In the genomic region with DNA sequence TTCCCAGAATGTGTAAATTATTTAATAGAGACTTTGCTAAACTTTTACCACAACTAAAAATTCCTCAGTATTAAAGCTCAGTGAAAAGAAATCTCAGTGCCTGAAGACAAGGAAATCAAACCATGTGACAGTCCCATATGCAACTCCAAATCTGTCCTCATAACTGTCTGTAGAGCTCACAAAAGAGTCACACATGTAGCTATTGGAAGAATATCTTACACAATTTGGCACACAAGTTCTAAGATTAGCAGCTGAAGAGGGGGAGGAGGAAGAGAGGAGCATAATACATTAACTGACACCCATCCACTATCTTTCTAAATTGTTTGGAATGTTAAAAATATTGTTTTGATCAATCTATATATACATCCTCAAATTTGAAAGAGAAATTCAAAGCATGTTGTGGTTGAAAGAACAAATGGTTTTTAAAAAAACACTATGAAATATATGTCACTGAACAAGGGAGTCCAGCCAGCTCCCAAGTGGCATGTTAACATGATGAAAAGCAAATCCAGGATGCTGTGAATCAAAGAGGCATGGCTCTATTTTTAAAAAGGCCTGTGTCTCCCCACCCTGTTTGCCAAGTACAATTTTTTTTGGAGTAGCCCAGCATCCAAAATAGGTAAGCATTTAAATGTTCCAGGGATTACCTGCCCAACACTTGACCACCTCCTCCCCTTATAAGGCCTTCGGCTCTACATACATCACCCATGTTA, we compare ENCODE assay signal across 22 cellular contexts.
"Had no signal": no experiment of that assay in that cellular context is flagged by ENCODE, and none has a peak within 500 bp of the region (broad histone marks: within the 10 kb centered on the region; RNA-seq: fewer than 3 reads in every experiment).

No MANE protein-coding gene starts in this region.

- ATAC-seq: esophagus mucosa; foreskin keratinocyte; lower lobe of right lung; natural killer cell treated with Interleukin-12 subunit alpha and Interleukin-12 subunit beta and Interleukin-15 and Interleukin-18, amount 100 ng/mL, for 72 hours; pancreas; sciatic nerve; stimulated activated effector memory CD8-positive, alpha-beta T cell treated with anti-CD3 and anti-CD28 coated beads, Interleukin-12 subunit alpha, Interleukin-12 subunit beta, amount 100 ng/mL, for 72 hours had no signal

- DNase-seq: dorsolateral prefrontal cortex; effector CD4-positive, alpha-beta T cell; foreskin keratinocyte; glutamatergic neuron; heart right ventricle; hippocampal formation; left cardiac atrium; left ventricle myocardium inferior; lower lobe of right lung; naive B cell; pancreas; retina; stimulated activated CD4-positive, alpha-beta T cell treated with anti-CD3 and anti-CD28 coated beads, Interleukin-2, amount 100 ng/mL, for 24 hours; stimulated activated CD4-positive, alpha-beta T cell treated with anti-CD3 and anti-CD28 coated beads, Interleukin-4, amount 100 ng/mL, for 24 hours; stimulated activated naive CD4-positive, alpha-beta T cell treated with Interleukin-2 at 50 U/mL for 16 hours; stomach; thyroid gland; trophoblast cell had no signal
